Comparison of ENCODE assay signal across 8 cellular contexts in the genomic region with DNA sequence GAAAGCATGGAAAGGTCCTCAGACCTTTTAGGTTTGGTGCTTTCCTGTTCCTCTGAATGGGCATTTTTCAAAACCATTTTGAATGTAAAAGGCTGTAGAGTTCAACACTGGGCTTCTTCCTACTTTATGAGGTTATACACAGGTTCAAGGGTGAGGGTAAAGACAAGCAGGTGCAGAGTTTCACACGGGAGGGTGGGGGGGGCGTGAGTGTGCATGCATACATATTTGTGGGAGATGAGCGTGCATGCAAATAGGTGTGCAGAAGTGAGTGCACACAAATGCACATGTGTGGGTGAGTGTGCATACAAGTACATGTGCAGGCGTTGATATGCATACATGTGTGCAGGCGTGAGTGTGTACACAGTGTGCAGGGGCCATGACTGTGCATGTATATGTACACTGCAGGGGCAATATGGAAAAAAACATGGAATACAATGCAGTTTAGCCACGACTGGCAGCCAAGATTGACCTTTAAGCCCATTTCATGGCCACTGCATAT.
DNase-seq lines count a peak whose midpoint lies in the region; ATAC-seq and TF ChIP-seq lines count a peak whose summit lies in the region.

No MANE protein-coding gene starts in this region.

- ATAC-seq in GM19023 (IDR thresholded peaks at IDR 0.05; ENCODE audit: unreplicated experiment) (peak; percentile 15), HG02759 (IDR thresholded peaks at IDR 0.05; ENCODE audit: unreplicated experiment) (peak; percentile 25), Right ventricle myocardium superior (ENCODE audit: poor library complexity) (no peak)

- H4K20me1 ChIP-seq in osteoblast (ENCODE audit: insufficient read depth, low read length): no peaks in the 10 kb centered on the region

- peak overlapping the region; percentile 75 for H3K4me3 Mint-ChIP-seq in T-helper 2 cell treated with Interferon-gamma antibody and Interleukin-4, amounts not matched to agents 5 μg/mL and 100 μg/mL, for 36 hours
- no peak overlapping the region for H3K4me3 Mint-ChIP-seq in type B pancreatic cell

- no peak for TF ChIP-seq EP300 in esophagus muscularis mucosa (IDR thresholded peaks at IDR 0.05)

- H3K9me3 Mint-ChIP-seq in T-helper 2 cell treated with Interferon-gamma antibody and Interleukin-4, amounts not matched to agents 5 μg/mL and 100 μg/mL, for 36 hours: no peaks in the 10 kb centered on the region
- H3K9me3 Mint-ChIP-seq in type B pancreatic cell: no peaks in the 10 kb centered on the region

- H3K27me3 Mint-ChIP-seq in T-helper 2 cell treated with Interferon-gamma antibody and Interleukin-4, amounts not matched to agents 5 μg/mL and 100 μg/mL, for 36 hours (ENCODE audit: low read depth): no peaks in the 10 kb centered on the region
- no peaks in the 10 kb centered on the region for H3K27me3 Mint-ChIP-seq in type B pancreatic cell

- H3K27ac Mint-ChIP-seq in T-helper 2 cell treated with Interferon-gamma antibody and Interleukin-4, amounts not matched to agents 5 μg/mL and 100 μg/mL, for 36 hours: peak overlapping the region; percentile 99
- H3K27ac Mint-ChIP-seq in type B pancreatic cell: no peak overlapping the region

- H3K27ac ChIP-seq in osteoblast (ENCODE audit: low read depth, low read length) (peak overlapping the region; percentile 81), esophagus muscularis mucosa (replicated peaks in 1 of 4) (no peak overlapping the region)

- H3K36me3 Mint-ChIP-seq in T-helper 2 cell treated with Interferon-gamma antibody and Interleukin-4, amounts not matched to agents 5 μg/mL and 100 μg/mL, for 36 hours (ENCODE audit: low read depth): peaks cover 20% of the 10 kb centered on the region
- H3K36me3 Mint-ChIP-seq in type B pancreatic cell: no peaks in the 10 kb centered on the region

- H3K9me3 ChIP-seq in osteoblast (ENCODE audit: low read depth, low read length) (no peaks in the 10 kb centered on the region), esophagus muscularis mucosa (no peaks in the 10 kb centered on the region)

- TF ChIP-seq CTCF in osteoblast (IDR thresholded peaks at IDR 0.05; ENCODE audit: extremely low read depth, low read depth, low read length): no peak
- no peak for TF ChIP-seq CTCF in type B pancreatic cell (conservative IDR thresholded peaks at IDR 0.05)
- TF ChIP-seq CTCF in esophagus muscularis mucosa (IDR thresholded peaks at IDR 0.05): no peak

- intact Hi-C loops in Right ventricle myocardium superior (cut with DNase I) (no loop called here), esophagus muscularis mucosa (cut with DNase I) (no loop called here)

- H3K27me3 ChIP-seq in osteoblast (ENCODE audit: insufficient read depth, low read length): no peaks in the 10 kb centered on the region
- H3K27me3 ChIP-seq in esophagus muscularis mucosa: no peaks in the 10 kb centered on the region

- H3K79me2 ChIP-seq in osteoblast (ENCODE audit: insufficient read depth, low read length): no peaks in the 10 kb centered on the region

- peak overlapping the region; percentile 79 for H3K4me2 ChIP-seq in osteoblast (ENCODE audit: insufficient read depth, low read length)

- no peak overlapping the region for H2AFZ ChIP-seq in osteoblast (ENCODE audit: low read length)

- H3K4me3 ChIP-seq in osteoblast (ENCODE audit: insufficient read depth, low read length) (peak overlapping the region; percentile 49), esophagus muscularis mucosa (no peak overlapping the region)

- H3K4me1 Mint-ChIP-seq in T-helper 2 cell treated with Interferon-gamma antibody and Interleukin-4, amounts not matched to agents 5 μg/mL and 100 μg/mL, for 36 hours (ENCODE audit: low read depth): peaks cover 59% of the 10 kb centered on the region
- peaks cover 25% of the 10 kb centered on the region for H3K4me1 Mint-ChIP-seq in type B pancreatic cell (ENCODE audit: unreplicated experiment)

- DNase-seq in T-helper 2 cell treated with Interferon-gamma antibody and Interleukin-4, amounts not matched to agents 5 μg/mL and 100 μg/mL, for 36 hours (ENCODE audit: low spot score): no peak
- DNase-seq in osteoblast (ENCODE audit: insufficient read length, low spot score, missing footprints) (no peak), type B pancreatic cell (ENCODE audit: extremely low spot score, unreplicated experiment) (no peak), Right ventricle myocardium superior (no peak), esophagus muscularis mucosa (ENCODE audit: extremely low spot score) (no peak)
- DNase-seq in activated CD8-positive, alpha-beta memory T cell treated with anti-CD3 and anti-CD28 coated beads, Interleukin-2, amount 50 U/mL, for 48 hours: no peak

- H3K4me1 ChIP-seq in osteoblast (ENCODE audit: insufficient read depth, low read length): peaks cover 21% of the 10 kb centered on the region
- H3K4me1 ChIP-seq in esophagus muscularis mucosa: peaks cover 6 to 18% (median 17%) of the 10 kb centered on the region in 4 donors

- TF ChIP-seq POLR2A in esophagus muscularis mucosa (IDR thresholded peaks at IDR 0.05; ENCODE audit: low read depth): no peak

- 81% methylated on average over 6 of the region's 6 CpGs for WGBS in esophagus muscularis mucosa

- H3K36me3 ChIP-seq in osteoblast (ENCODE audit: insufficient read depth, low read length) (no peaks in the 10 kb centered on the region), esophagus muscularis mucosa (no peaks in the 10 kb centered on the region)
